2 cellular contexts compared by ENCODE assay signal in the genomic region with DNA sequence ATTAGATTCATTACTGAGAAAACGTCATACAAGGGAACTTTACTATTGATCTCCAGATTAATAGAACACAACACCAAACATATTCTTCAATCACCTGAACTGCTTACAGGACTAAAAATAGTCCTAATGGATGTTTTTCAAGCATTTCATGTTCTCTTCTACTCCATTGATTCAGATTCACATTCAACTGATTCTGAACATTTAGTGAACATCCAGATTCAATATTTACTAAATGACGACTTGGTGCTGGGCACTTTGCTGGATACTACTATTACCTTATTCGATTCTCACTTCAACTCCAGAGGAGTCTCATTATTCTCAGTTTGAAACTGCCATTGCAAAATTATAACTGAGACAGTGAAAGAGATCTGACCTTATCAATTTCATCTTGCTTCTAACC.
TF ChIP-seq lines count a peak whose summit lies in the region.

No MANE protein-coding gene starts in this region.

TF ChIP-seq in K562, 482 proteins besides CTCF, POLR2A, EP300 and RAD21 (continued from another document):
- TF ChIP-seq, protein P1, sequence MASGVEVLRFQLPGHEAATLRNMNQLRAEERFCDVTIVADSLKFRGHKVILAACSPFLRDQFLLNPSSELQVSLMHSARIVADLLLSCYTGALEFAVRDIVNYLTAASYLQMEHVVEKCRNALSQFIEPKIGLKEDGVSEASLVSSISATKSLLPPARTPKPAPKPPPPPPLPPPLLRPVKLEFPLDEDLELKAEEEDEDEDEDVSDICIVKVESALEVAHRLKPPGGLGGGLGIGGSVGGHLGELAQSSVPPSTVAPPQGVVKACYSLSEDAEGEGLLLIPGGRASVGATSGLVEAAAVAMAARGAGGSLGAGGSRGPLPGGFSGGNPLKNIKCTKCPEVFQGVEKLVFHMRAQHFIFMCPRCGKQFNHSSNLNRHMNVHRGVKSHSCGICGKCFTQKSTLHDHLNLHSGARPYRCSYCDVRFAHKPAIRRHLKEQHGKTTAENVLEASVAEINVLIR (CRISPR knock-in tag; IDR thresholded peaks at IDR 0.05), result no peak
- TF ChIP-seq NR2C1 (IDR thresholded peaks at IDR 0.05) (no peak), NR2C1 (tag; IDR thresholded peaks at IDR 0.05) (no peak), TEAD1 (CRISPR knock-in tag; IDR thresholded peaks at IDR 0.05) (no peak), CBFA2T3 (IDR thresholded peaks at IDR 0.05) (no peak), NFYB (IDR thresholded peaks at IDR 0.05; ENCODE audit: extremely low read depth, insufficient read length) (no peak), PPARD (CRISPR knock-in tag; IDR thresholded peaks at IDR 0.05) (no peak)
- TF ChIP-seq, protein P2, sequence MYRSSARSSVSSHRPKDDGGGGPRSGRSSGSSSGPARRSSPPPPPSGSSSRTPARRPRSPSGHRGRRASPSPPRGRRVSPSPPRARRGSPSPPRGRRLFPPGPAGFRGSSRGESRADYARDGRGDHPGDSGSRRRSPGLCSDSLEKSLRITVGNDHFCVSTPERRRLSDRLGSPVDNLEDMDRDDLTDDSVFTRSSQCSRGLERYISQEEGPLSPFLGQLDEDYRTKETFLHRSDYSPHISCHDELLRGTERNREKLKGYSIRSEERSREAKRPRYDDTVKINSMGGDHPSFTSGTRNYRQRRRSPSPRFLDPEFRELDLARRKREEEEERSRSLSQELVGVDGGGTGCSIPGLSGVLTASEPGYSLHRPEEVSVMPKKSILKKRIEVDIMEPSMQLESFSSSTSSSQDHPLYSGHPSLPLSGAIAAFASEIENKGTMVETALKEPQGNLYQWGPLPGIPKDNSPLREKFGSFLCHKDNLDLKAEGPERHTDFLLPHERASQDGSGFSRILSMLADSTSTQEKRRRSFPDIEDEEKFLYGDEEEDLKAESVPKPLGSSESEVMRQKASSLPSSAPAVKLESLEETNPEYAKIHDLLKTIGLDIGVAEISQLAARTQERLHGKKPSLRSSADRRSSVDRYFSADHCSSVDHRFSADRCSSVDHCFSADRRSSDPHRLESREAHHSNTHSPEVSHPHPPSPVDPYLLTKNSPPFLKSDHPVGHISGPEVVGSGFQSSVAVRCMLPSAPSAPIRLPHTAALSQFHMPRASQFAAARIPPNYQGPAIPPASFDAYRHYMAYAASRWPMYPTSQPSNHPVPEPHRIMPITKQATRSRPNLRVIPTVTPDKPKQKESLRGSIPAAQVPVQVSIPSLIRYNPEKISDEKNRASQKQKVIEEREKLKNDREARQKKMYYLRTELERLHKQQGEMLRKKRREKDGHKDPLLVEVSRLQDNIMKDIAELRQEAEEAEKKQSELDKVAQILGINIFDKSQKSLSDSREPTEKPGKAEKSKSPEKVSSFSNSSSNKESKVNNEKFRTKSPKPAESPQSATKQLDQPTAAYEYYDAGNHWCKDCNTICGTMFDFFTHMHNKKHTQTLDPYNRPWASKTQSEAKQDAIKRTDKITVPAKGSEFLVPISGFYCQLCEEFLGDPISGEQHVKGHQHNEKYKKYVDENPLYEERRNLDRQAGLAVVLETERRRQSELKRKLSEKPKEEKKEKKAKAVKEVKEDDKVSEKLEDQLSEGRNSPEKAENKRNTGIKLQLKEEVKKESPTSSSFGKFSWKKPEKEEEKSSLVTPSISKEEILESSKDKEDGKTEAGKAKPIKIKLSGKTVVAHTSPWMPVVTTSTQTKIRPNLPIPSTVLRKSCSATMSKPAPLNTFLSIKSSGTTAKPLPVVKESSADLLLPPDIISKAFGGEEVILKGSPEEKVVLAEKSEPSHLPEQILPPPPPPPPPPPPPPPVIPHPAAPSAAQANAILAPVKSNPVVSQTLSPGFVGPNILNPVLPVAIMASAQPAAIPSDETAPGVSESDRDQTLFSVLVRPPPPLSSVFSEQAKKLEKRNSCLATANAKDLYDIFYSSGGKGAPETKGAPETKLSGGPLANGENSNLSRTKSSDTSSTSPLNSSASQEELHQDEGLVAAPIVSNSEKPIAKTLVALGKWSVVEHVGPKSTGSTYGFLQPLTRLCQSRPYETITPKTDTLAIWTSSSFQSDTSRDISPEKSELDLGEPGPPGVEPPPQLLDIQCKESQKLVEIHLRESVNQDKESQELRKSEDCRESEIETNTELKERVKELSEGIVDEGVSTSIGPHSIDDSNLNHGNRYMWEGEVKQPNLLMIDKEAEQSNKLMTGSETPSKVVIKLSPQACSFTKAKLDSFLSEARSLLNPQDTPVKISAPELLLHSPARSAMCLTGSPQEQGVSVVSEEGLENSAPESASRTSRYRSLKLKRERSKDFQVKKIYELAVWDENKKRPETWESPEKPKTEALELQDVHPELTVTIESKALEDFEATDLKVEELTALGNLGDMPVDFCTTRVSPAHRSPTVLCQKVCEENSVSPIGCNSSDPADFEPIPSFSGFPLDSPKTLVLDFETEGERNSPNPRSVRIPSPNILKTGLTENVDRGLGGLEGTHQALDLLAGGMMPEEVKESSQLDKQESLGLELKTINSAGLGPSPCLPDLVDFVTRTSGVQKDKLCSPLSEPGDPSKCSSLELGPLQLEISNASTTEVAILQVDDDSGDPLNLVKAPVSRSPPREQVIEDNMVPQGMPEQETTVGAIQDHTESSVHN (IDR thresholded peaks at IDR 0.05; ENCODE audit: borderline replicate concordance in 1 of 2, low read depth in 1 of 2), result no peak
- TF ChIP-seq, protein P3, sequence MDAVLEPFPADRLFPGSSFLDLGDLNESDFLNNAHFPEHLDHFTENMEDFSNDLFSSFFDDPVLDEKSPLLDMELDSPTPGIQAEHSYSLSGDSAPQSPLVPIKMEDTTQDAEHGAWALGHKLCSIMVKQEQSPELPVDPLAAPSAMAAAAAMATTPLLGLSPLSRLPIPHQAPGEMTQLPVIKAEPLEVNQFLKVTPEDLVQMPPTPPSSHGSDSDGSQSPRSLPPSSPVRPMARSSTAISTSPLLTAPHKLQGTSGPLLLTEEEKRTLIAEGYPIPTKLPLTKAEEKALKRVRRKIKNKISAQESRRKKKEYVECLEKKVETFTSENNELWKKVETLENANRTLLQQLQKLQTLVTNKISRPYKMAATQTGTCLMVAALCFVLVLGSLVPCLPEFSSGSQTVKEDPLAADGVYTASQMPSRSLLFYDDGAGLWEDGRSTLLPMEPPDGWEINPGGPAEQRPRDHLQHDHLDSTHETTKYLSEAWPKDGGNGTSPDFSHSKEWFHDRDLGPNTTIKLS (IDR thresholded peaks at IDR 0.05; ENCODE audit: borderline replicate concordance, low read depth), result no peak
- TF ChIP-seq, protein P4, sequence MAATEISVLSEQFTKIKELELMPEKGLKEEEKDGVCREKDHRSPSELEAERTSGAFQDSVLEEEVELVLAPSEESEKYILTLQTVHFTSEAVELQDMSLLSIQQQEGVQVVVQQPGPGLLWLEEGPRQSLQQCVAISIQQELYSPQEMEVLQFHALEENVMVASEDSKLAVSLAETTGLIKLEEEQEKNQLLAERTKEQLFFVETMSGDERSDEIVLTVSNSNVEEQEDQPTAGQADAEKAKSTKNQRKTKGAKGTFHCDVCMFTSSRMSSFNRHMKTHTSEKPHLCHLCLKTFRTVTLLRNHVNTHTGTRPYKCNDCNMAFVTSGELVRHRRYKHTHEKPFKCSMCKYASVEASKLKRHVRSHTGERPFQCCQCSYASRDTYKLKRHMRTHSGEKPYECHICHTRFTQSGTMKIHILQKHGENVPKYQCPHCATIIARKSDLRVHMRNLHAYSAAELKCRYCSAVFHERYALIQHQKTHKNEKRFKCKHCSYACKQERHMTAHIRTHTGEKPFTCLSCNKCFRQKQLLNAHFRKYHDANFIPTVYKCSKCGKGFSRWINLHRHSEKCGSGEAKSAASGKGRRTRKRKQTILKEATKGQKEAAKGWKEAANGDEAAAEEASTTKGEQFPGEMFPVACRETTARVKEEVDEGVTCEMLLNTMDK (IDR thresholded peaks at IDR 0.05; ENCODE audit: borderline replicate concordance, insufficient read depth, low read depth, low read length, poor library complexity, severe bottlenecking), result no peak

TF ChIP-seq in WTC11, 78 proteins besides CTCF, POLR2A, EP300 and RAD21 (continued from another document):
- TF ChIP-seq, protein P5, sequence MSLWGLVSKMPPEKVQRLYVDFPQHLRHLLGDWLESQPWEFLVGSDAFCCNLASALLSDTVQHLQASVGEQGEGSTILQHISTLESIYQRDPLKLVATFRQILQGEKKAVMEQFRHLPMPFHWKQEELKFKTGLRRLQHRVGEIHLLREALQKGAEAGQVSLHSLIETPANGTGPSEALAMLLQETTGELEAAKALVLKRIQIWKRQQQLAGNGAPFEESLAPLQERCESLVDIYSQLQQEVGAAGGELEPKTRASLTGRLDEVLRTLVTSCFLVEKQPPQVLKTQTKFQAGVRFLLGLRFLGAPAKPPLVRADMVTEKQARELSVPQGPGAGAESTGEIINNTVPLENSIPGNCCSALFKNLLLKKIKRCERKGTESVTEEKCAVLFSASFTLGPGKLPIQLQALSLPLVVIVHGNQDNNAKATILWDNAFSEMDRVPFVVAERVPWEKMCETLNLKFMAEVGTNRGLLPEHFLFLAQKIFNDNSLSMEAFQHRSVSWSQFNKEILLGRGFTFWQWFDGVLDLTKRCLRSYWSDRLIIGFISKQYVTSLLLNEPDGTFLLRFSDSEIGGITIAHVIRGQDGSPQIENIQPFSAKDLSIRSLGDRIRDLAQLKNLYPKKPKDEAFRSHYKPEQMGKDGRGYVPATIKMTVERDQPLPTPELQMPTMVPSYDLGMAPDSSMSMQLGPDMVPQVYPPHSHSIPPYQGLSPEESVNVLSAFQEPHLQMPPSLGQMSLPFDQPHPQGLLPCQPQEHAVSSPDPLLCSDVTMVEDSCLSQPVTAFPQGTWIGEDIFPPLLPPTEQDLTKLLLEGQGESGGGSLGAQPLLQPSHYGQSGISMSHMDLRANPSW (CRISPR knock-in tag; conservative IDR thresholded peaks at IDR 0.05; ENCODE audit: low read depth), result no peak
- TF ChIP-seq, protein P6, sequence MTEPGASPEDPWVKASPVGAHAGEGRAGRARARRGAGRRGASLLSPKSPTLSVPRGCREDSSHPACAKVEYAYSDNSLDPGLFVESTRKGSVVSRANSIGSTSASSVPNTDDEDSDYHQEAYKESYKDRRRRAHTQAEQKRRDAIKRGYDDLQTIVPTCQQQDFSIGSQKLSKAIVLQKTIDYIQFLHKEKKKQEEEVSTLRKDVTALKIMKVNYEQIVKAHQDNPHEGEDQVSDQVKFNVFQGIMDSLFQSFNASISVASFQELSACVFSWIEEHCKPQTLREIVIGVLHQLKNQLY (CRISPR knock-in tag; IDR thresholded peaks at IDR 0.05), result no peak
- TF ChIP-seq MXD4 (CRISPR knock-in tag; IDR thresholded peaks at IDR 0.05; ENCODE audit: borderline replicate concordance) (no peak), ZNF317 (CRISPR knock-in tag; IDR thresholded peaks at IDR 0.05; ENCODE audit: borderline replicate concordance, low read depth) (no peak), ZNF263 (CRISPR knock-in tag; IDR thresholded peaks at IDR 0.05; ENCODE audit: low read depth) (no peak), PRRX2 (CRISPR knock-in tag; IDR thresholded peaks at IDR 0.05) (no peak), JAZF1 (CRISPR knock-in tag; IDR thresholded peaks at IDR 0.05) (no peak)
- TF ChIP-seq, protein P7, sequence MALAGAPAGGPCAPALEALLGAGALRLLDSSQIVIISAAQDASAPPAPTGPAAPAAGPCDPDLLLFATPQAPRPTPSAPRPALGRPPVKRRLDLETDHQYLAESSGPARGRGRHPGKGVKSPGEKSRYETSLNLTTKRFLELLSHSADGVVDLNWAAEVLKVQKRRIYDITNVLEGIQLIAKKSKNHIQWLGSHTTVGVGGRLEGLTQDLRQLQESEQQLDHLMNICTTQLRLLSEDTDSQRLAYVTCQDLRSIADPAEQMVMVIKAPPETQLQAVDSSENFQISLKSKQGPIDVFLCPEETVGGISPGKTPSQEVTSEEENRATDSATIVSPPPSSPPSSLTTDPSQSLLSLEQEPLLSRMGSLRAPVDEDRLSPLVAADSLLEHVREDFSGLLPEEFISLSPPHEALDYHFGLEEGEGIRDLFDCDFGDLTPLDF (CRISPR knock-in tag; IDR thresholded peaks at IDR 0.05), result no peak
- TF ChIP-seq, protein P8, sequence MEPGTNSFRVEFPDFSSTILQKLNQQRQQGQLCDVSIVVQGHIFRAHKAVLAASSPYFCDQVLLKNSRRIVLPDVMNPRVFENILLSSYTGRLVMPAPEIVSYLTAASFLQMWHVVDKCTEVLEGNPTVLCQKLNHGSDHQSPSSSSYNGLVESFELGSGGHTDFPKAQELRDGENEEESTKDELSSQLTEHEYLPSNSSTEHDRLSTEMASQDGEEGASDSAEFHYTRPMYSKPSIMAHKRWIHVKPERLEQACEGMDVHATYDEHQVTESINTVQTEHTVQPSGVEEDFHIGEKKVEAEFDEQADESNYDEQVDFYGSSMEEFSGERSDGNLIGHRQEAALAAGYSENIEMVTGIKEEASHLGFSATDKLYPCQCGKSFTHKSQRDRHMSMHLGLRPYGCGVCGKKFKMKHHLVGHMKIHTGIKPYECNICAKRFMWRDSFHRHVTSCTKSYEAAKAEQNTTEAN (CRISPR knock-in tag; IDR thresholded peaks at IDR 0.05), result no peak
- TF ChIP-seq, protein P9, sequence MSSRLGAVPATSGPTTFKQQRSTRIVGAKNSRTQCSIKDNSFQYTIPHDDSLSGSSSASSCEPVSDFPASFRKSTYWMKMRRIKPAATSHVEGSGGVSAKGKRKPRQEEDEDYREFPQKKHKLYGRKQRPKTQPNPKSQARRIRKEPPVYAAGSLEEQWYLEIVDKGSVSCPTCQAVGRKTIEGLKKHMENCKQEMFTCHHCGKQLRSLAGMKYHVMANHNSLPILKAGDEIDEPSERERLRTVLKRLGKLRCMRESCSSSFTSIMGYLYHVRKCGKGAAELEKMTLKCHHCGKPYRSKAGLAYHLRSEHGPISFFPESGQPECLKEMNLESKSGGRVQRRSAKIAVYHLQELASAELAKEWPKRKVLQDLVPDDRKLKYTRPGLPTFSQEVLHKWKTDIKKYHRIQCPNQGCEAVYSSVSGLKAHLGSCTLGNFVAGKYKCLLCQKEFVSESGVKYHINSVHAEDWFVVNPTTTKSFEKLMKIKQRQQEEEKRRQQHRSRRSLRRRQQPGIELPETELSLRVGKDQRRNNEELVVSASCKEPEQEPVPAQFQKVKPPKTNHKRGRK (CRISPR knock-in tag; IDR thresholded peaks at IDR 0.05; ENCODE audit: borderline replicate concordance), result no peak
- TF ChIP-seq, protein P10, sequence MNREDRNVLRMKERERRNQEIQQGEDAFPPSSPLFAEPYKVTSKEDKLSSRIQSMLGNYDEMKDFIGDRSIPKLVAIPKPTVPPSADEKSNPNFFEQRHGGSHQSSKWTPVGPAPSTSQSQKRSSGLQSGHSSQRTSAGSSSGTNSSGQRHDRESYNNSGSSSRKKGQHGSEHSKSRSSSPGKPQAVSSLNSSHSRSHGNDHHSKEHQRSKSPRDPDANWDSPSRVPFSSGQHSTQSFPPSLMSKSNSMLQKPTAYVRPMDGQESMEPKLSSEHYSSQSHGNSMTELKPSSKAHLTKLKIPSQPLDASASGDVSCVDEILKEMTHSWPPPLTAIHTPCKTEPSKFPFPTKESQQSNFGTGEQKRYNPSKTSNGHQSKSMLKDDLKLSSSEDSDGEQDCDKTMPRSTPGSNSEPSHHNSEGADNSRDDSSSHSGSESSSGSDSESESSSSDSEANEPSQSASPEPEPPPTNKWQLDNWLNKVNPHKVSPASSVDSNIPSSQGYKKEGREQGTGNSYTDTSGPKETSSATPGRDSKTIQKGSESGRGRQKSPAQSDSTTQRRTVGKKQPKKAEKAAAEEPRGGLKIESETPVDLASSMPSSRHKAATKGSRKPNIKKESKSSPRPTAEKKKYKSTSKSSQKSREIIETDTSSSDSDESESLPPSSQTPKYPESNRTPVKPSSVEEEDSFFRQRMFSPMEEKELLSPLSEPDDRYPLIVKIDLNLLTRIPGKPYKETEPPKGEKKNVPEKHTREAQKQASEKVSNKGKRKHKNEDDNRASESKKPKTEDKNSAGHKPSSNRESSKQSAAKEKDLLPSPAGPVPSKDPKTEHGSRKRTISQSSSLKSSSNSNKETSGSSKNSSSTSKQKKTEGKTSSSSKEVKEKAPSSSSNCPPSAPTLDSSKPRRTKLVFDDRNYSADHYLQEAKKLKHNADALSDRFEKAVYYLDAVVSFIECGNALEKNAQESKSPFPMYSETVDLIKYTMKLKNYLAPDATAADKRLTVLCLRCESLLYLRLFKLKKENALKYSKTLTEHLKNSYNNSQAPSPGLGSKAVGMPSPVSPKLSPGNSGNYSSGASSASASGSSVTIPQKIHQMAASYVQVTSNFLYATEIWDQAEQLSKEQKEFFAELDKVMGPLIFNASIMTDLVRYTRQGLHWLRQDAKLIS (CRISPR knock-in tag; IDR thresholded peaks at IDR 0.05; ENCODE audit: borderline replicate concordance), result no peak
